In the genomic region with DNA sequence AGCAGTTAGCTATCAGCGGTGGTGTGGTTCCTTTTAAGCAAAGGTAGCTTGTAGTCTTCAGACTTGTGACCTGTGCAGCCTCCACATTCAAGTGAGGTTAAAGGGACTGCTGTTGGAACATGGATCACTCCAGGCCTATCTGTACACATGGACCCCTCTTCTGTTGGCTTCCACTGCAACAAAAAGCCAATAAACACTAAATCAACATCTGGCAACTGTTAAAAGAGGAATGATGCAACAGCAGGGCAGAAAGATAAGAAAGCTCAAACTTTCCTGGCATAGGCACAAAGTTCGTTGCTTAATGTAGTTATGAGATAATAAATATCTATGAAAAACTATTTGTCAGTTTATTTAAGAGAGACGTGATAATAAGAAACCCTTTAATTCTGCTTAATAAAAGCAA, we compare ENCODE assay signal across 24 cellular contexts. TPM values are rescaled to one million over a fixed set of nuclear protein-coding genes. Genes with fewer than 3 reads are reported as not detected.
DNase-seq lines count a peak whose midpoint lies in the region; ATAC-seq and TF ChIP-seq lines count a peak whose summit lies in the region.
"Had no signal": no experiment of that assay in that cellular context is flagged by ENCODE, and none has a peak within 500 bp of the region (broad histone marks: within the 10 kb centered on the region; RNA-seq: fewer than 3 reads in every experiment).

No MANE protein-coding gene starts in this region.

- H3K4me1 ChIP-seq in hepatocyte (ENCODE audit: insufficient read depth) (peaks cover 11% of the 10 kb centered on the region), right cardiac atrium (ENCODE audit: control insufficient read depth, insufficient read depth, low read length) (no peaks in the 10 kb centered on the region), gastroesophageal sphincter (peaks cover 0 to 11% (median 0%) of the 10 kb centered on the region in 3 donors)
- H3K4me1 ChIP-seq: parathyroid adenoma had no signal

- ATAC-seq in right cardiac atrium (no peak), GM21529 (IDR thresholded peaks at IDR 0.05; ENCODE audit: unreplicated experiment) (no peak), gastroesophageal sphincter (no peak)
- ATAC-seq: activated CD4-positive, CD25-positive, alpha-beta regulatory T cell treated with anti-CD3 and anti-CD28 coated beads, Interleukin-2, amount 50 U/mL, for 24 hours; foreskin keratinocyte; natural killer cell treated with Interleukin-12 subunit alpha and Interleukin-12 subunit beta and Interleukin-15 and Interleukin-18, amount 100 ng/mL, for 72 hours; stimulated activated naive CD8-positive, alpha-beta T cell treated with anti-CD3 and anti-CD28 coated beads, Interleukin-15, amount 100 ng/mL, for 72 hours had no signal

- H3K36me3 ChIP-seq in hepatocyte (replicated peaks; ENCODE audit: insufficient read depth, low read depth) (no peaks in the 10 kb centered on the region), gastroesophageal sphincter (no peaks in the 10 kb centered on the region)
- H3K36me3 ChIP-seq: brain microvascular endothelial cell had no signal

- H3K27me3 ChIP-seq in hepatocyte (no peaks in the 10 kb centered on the region), right cardiac atrium (ENCODE audit: control insufficient read depth, insufficient read depth) (no peaks in the 10 kb centered on the region), gastroesophageal sphincter (no peaks in the 10 kb centered on the region)
- H3K27me3 ChIP-seq: brain microvascular endothelial cell had no signal

- H3K4me2 ChIP-seq in hepatocyte: peak overlapping the region; percentile 29

- H2AFZ ChIP-seq in hepatocyte: no peak overlapping the region
- H2AFZ ChIP-seq: parathyroid adenoma had no signal

- 15% methylated on average over 3 of the region's 3 CpGs for WGBS in hepatocyte (ENCODE audit: low lambda C conversion rate, missing lambda C conversion rate)
- 47% methylated on average over 3 of the region's 3 CpGs for WGBS in right cardiac atrium
- 40 to 69% methylated on average over 3 of the region's 3 CpGs for WGBS in gastroesophageal sphincter (ENCODE audit: low coverage in 1 of 2), 2 donors

- intact Hi-C loops in right cardiac atrium (cut with DNase I): no loop called here

- peaks cover 6% of the 10 kb centered on the region for H3K79me2 ChIP-seq in hepatocyte
- H3K79me2 ChIP-seq: parathyroid adenoma had no signal

- no peaks in the 10 kb centered on the region for H4K20me1 ChIP-seq in hepatocyte (ENCODE audit: insufficient read depth, poor library complexity, severe bottlenecking)

- no peak for TF ChIP-seq EP300 in gastroesophageal sphincter (IDR thresholded peaks at IDR 0.05)

- no peak for TF ChIP-seq POLR2A in gastroesophageal sphincter (IDR thresholded peaks at IDR 0.05)

- TF ChIP-seq CTCF in 22Rv1 (IDR thresholded peaks at IDR 0.05): no peak
- no peak for TF ChIP-seq CTCF in LNCaP clone FGC (IDR thresholded peaks at IDR 0.05; ENCODE audit: control insufficient read depth, extremely low read depth, insufficient read depth)
- no peak for TF ChIP-seq CTCF in VCaP (conservative IDR thresholded peaks at IDR 0.05)
- no peak for TF ChIP-seq CTCF in hepatocyte (IDR thresholded peaks at IDR 0.05; ENCODE audit: poor library complexity)
- no peak for TF ChIP-seq CTCF in gastroesophageal sphincter (IDR thresholded peaks at IDR 0.05)

- H3K9me3 ChIP-seq in hepatocyte (ENCODE audit: low read depth) (no peaks in the 10 kb centered on the region), right cardiac atrium (ENCODE audit: control insufficient read depth, low read length) (no peaks in the 10 kb centered on the region), gastroesophageal sphincter (no peaks in the 10 kb centered on the region)

- H3K27ac ChIP-seq in 22Rv1: peak overlapping the region; percentile 43
- H3K27ac ChIP-seq in VCaP: peak overlapping the region; percentile 71
- H3K27ac ChIP-seq in hepatocyte: peak overlapping the region; percentile 49
- H3K27ac ChIP-seq in right cardiac atrium (ENCODE audit: low read length): no peak overlapping the region
- H3K27ac ChIP-seq in gastroesophageal sphincter: no peak overlapping the region
- H3K27ac ChIP-seq: brain microvascular endothelial cell, foreskin keratinocyte, parathyroid adenoma had no signal

- H3K4me3 ChIP-seq in LNCaP clone FGC (ENCODE audit: low read depth, low read length): no peak overlapping the region
- H3K4me3 ChIP-seq in hepatocyte: no peak overlapping the region
- no peak overlapping the region for H3K4me3 ChIP-seq in right cardiac atrium (ENCODE audit: low read length)
- no peak overlapping the region for H3K4me3 ChIP-seq in gastroesophageal sphincter

- no peaks in the 10 kb centered on the region for H3K9me2 ChIP-seq in hepatocyte (replicated peaks; ENCODE audit: insufficient read depth)

- DNase-seq in LNCaP clone FGC (ENCODE audit: low read depth): peak; percentile 36
- DNase-seq in hepatocyte (ENCODE audit: low spot score): peak; percentile 46
- DNase-seq in right cardiac atrium: no peak
- DNase-seq in NCI-H1105 treated with DMSO at 0.1 percent for 48 hours (lab: John Stamatoyannopoulos, UW): no peak
- DNase-seq: ACHN; brain microvascular endothelial cell; C1 segment of cervical spinal cord; cortex of kidney; foreskin keratinocyte; H9; NCI-H1092; NCI-H2081 treated with DMSO at 0.1 percent for 48 hours; NCI-H524; SIG-M5; stimulated activated CD4-positive, alpha-beta T cell treated with anti-CD3 and anti-CD28 coated beads, Interleukin-2, amount 100 ng/mL, for 24 hours; stimulated activated naive CD8-positive, alpha-beta T cell treated with anti-CD3 and anti-CD28 coated beads, Interleukin-15, amount 100 ng/mL, for 72 hours; T-helper 2 cell had no signal

RNA-seq across cellular contexts. Expression of a gene that starts 4.0 kb away (rescaled TPM):
- 52.3 and 56.1 TPM in 2 replicates for total RNA-seq in hepatocyte
- 38.7 and 46.0 TPM in 2 replicates for polyA plus RNA-seq in hepatocyte
- total RNA-seq in right cardiac atrium: 1 to 10 TPM; 6.7 to 8.1 (median 6.9) TPM
- polyA plus RNA-seq in right cardiac atrium: 6.0 TPM
- total RNA-seq in gastroesophageal sphincter: 10 to 100 TPM in 2 of 4 donors, 1 to 10 TPM in 2; 9.7 to 20.1 (median 10.1) TPM

Comparison
In these comparisons a context has a peak if more than half of its experiments do, and no peak if none do; other contexts are left out.
1. H3K27ac ChIP-seq: peak in 22Rv1 (single experiment), VCaP (single experiment) and hepatocyte (single experiment); none in right cardiac atrium (single experiment) and gastroesophageal sphincter (0 of 4).
2. DNase-seq: peak in LNCaP clone FGC (single experiment) and hepatocyte (single experiment); none in right cardiac atrium (0 of 3) and NCI-H1105 treated with DMSO at 0.1 percent for 48 hours (single experiment).